Comparison of ENCODE assay signal across 8 cellular contexts in the genomic region with DNA sequence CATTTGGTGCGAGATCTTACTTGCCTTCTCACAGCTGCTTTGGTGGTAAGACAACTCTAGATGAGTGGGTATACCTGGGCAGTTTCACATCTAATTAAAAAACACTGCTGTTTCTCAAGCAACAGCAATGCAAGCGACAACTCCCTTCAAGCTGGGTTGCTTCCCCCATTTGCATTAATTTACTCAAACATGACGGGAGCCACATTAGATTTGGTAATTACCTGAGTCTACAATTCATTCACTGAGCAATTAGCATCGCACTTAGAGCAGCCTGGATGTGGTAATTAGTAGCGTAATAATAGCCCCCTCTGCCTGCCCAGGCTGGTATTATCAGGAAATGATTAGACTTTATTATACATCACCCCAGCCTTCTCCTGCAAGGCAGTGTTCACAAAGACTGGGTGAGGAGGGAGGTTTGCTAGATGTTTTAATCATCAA.
DNase-seq lines count a peak whose midpoint lies in the region; ATAC-seq and TF ChIP-seq lines count a peak whose summit lies in the region.

No MANE protein-coding gene starts in this region.

- no peak overlapping the region for H3K27ac Mint-ChIP-seq in immature natural killer cell
- H3K27ac Mint-ChIP-seq in activated T-helper 2 cell treated with anti-CD3 and anti-CD28 coated beads, Interferon-gamma antibody, Interleukin-2, Interleukin-4, amounts not matched to agents 10 μg/mL and 5 μg/mL and 100 μg/mL, durations not matched to agents 14 hours and 24 hours and 36 hours, result no peak overlapping the region

- no peaks in the 10 kb centered on the region for H3K4me1 Mint-ChIP-seq in immature natural killer cell
- peaks cover 10% of the 10 kb centered on the region for H3K4me1 Mint-ChIP-seq in activated T-helper 2 cell treated with anti-CD3 and anti-CD28 coated beads, Interferon-gamma antibody, Interleukin-2, Interleukin-4, amounts not matched to agents 10 μg/mL and 5 μg/mL and 100 μg/mL, durations not matched to agents 14 hours and 24 hours and 36 hours (ENCODE audit: low read depth)

- intact Hi-C loops in activated T-helper 2 cell treated with anti-CD3 and anti-CD28 coated beads, Interferon-gamma antibody, Interleukin-2, Interleukin-4, amounts not matched to agents 10 μg/mL and 5 μg/mL and 100 μg/mL, durations not matched to agents 14 hours and 24 hours and 36 hours (cut with micrococcal nuclease), result no loop called here

- H3K4me3 Mint-ChIP-seq in immature natural killer cell, result no peak overlapping the region
- H3K4me3 Mint-ChIP-seq in activated T-helper 2 cell treated with anti-CD3 and anti-CD28 coated beads, Interferon-gamma antibody, Interleukin-2, Interleukin-4, amounts not matched to agents 10 μg/mL and 5 μg/mL and 100 μg/mL, durations not matched to agents 14 hours and 24 hours and 36 hours (ENCODE audit: low read depth), result no peak overlapping the region

- no peak for TF ChIP-seq CTCF in GM13976 (IDR thresholded peaks at IDR 0.05; ENCODE audit: borderline replicate concordance, control extremely low read depth, extremely low read depth, insufficient read depth, missing control alignments)

- peak; percentile 72 for ATAC-seq in HG03521 (IDR thresholded peaks at IDR 0.05; ENCODE audit: unreplicated experiment)
- no peak for ATAC-seq in HG02840 (IDR thresholded peaks at IDR 0.05; ENCODE audit: low FRiP score, unreplicated experiment)

- in situ Hi-C loops in SK-MEL-5 (cut with HindIII; ENCODE audit: low pct_unique_long_range_greater_than_20kb, low sequenced_read_pairs) (no loop called here), GM13976 (cut with MboI; ENCODE audit: low sequenced_read_pairs, unreplicated experiment) (loop anchor here (25.0 kb wide), 1 partner anchor 270 kb away; no protein-coding TSS in a partner anchor)

- no peaks in the 10 kb centered on the region for H3K36me3 Mint-ChIP-seq in immature natural killer cell
- no peaks in the 10 kb centered on the region for H3K36me3 Mint-ChIP-seq in activated T-helper 2 cell treated with anti-CD3 and anti-CD28 coated beads, Interferon-gamma antibody, Interleukin-2, Interleukin-4, amounts not matched to agents 10 μg/mL and 5 μg/mL and 100 μg/mL, durations not matched to agents 14 hours and 24 hours and 36 hours (ENCODE audit: low read depth)

- peaks cover 0 to 6% (median 4%) of the 10 kb centered on the region in 3 donors for H3K27me3 Mint-ChIP-seq in immature natural killer cell (ENCODE audit: low read depth in 3 of 3)
- peaks cover 24% of the 10 kb centered on the region for H3K27me3 Mint-ChIP-seq in activated T-helper 2 cell treated with anti-CD3 and anti-CD28 coated beads, Interferon-gamma antibody, Interleukin-2, Interleukin-4, amounts not matched to agents 10 μg/mL and 5 μg/mL and 100 μg/mL, durations not matched to agents 14 hours and 24 hours and 36 hours (ENCODE audit: low read depth)

- no peaks in the 10 kb centered on the region for H3K9me3 Mint-ChIP-seq in immature natural killer cell
- H3K9me3 Mint-ChIP-seq in activated T-helper 2 cell treated with anti-CD3 and anti-CD28 coated beads, Interferon-gamma antibody, Interleukin-2, Interleukin-4, amounts not matched to agents 10 μg/mL and 5 μg/mL and 100 μg/mL, durations not matched to agents 14 hours and 24 hours and 36 hours, result no peaks in the 10 kb centered on the region

- peak; percentile 7 for DNase-seq in stimulated activated CD4-positive, alpha-beta T cell treated with anti-CD3 and anti-CD28 coated beads, Interleukin-4, amount 100 ng/mL, for 24 hours
- no peak for DNase-seq in stimulated activated CD4-positive, alpha-beta T cell treated with anti-CD3 and anti-CD28 coated beads, Interleukin-4, amount 100 ng/mL, for 1 hour
- peak; percentile 26 for DNase-seq in SK-MEL-5 (ENCODE audit: low read depth, low spot score)
- peak; percentile 2 to 15 (median 3) for DNase-seq in immature natural killer cell
- DNase-seq in GM13976 (ENCODE audit: low spot score), result no peak
- no peak for DNase-seq in activated T-helper 2 cell treated with anti-CD3 and anti-CD28 coated beads, Interferon-gamma antibody, Interleukin-2, Interleukin-4, amounts not matched to agents 10 μg/mL and 5 μg/mL and 100 μg/mL, durations not matched to agents 14 hours and 24 hours and 36 hours (ENCODE audit: low spot score)

Comparison
In these comparisons a context has a peak if more than half of its experiments do, and no peak if none do; other contexts are left out.
1. DNase-seq: peak in stimulated activated CD4-positive, alpha-beta T cell treated with anti-CD3 and anti-CD28 coated beads, Interleukin-4, amount 100 ng/mL, for 24 hours (single experiment), SK-MEL-5 (single experiment) and immature natural killer cell (3 of 3); none in stimulated activated CD4-positive, alpha-beta T cell treated with anti-CD3 and anti-CD28 coated beads, Interleukin-4, amount 100 ng/mL, for 1 hour (single experiment), GM13976 (single experiment) and activated T-helper 2 cell treated with anti-CD3 and anti-CD28 coated beads, Interferon-gamma antibody, Interleukin-2, Interleukin-4, amounts not matched to agents 10 μg/mL and 5 μg/mL and 100 μg/mL, durations not matched to agents 14 hours and 24 hours and 36 hours (single experiment).